ENCODE assay signal across 24 cellular contexts in genomic region chr1:1449099-1449739, GRCh38.
"Had no signal": no experiment of that assay in that cellular context is flagged by ENCODE, and none has a peak within 500 bp of the region (broad histone marks: within the 10 kb centered on the region; RNA-seq: fewer than 3 reads in every experiment).

A gene with protein sequence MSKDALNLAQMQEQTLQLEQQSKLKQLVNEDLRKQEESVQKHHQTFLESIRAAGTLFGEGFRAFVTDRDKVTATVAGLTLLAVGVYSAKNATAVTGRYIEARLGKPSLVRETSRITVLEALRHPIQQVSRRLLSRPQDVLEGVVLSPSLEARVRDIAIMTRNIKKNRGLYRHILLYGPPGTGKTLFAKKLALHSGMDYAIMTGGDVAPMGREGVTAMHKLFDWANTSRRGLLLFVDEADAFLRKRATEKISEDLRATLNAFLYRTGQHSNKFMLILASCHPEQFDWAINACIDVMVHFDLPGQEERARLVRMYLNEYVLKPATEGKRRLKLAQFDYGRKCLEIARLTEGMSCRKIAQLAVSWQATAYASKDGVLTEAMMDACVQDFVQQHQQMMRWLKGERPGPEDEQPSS (plus strand): TSS chr1:1449689. CDS start chr1:1450684, 995 bp downstream.

- H3K9me3 ChIP-seq: body of pancreas had no signal

- H3K4me1 ChIP-seq: body of pancreas had no signal

- ATAC-seq: activated CD4-positive, alpha-beta T cell treated with anti-CD3 and anti-CD28 coated beads for 36 hours; activated CD8-positive, alpha-beta T cell treated with anti-CD3 and anti-CD28 coated beads for 36 hours; body of pancreas had no signal

- H3K4me3 Mint-ChIP-seq: activated CD4-positive, alpha-beta T cell treated with anti-CD3 and anti-CD28 coated beads for 36 hours; activated CD8-positive, alpha-beta T cell treated with anti-CD3 and anti-CD28 coated beads for 36 hours; activated naive CD4-positive, alpha-beta T cell treated with anti-CD3 and anti-CD28 coated beads, Interleukin-2, amount 50 U/mL, for 24 hours; activated T-helper 1 cell treated with anti-CD3 and anti-CD28 coated beads, Interleukin-12 subunit alpha, Interleukin-12 subunit beta, Interleukin-2, Interleukin-4 antibody, amounts not matched to agents 30 ng/mL and 10 ng/mL and 1 ng/mL, durations not matched to agents 14 hours and 24 hours and 36 hours had no signal

- DNase-seq: activated CD4-positive, alpha-beta T cell treated with anti-CD3 and anti-CD28 coated beads for 36 hours; activated CD4-positive, alpha-beta T cell treated with anti-CD3 and anti-CD28 coated beads, Interleukin-2, amount 50 U/mL, for 1 hour; activated CD8-positive, alpha-beta memory T cell treated with anti-CD3 and anti-CD28 coated beads, Interleukin-2, amount 50 U/mL, for 4 hours; activated CD8-positive, alpha-beta T cell treated with anti-CD3 and anti-CD28 coated beads for 36 hours; activated effector memory CD4-positive, alpha-beta T cell treated with Interleukin-2 at 50 U/mL for 16 hours; activated naive CD4-positive, alpha-beta T cell; aorta; body of pancreas; Karpas-422; MM.1S; NCI-H1105 treated with DMSO at 0.1 percent for 48 hours; NCI-H1436 treated with DMSO at 0.1 percent for 48 hours; NCI-H187; NCI-H2081; NCI-H510A treated with DMSO at 0.1 percent for 48 hours; NCI-H69; NK-92 treated with Interleukin-12 subunit alpha and Interleukin-12 subunit beta, amount 100 ng/mL, for 24 hours; OCI-M1; SHP77; T-helper 1 cell had no signal

- H3K27ac Mint-ChIP-seq: activated CD4-positive, alpha-beta T cell treated with anti-CD3 and anti-CD28 coated beads for 36 hours; activated CD8-positive, alpha-beta T cell treated with anti-CD3 and anti-CD28 coated beads for 36 hours; activated naive CD4-positive, alpha-beta T cell treated with anti-CD3 and anti-CD28 coated beads, Interleukin-2, amount 50 U/mL, for 24 hours; activated T-helper 1 cell treated with anti-CD3 and anti-CD28 coated beads, Interleukin-12 subunit alpha, Interleukin-12 subunit beta, Interleukin-2, Interleukin-4 antibody, amounts not matched to agents 30 ng/mL and 10 ng/mL and 1 ng/mL, durations not matched to agents 14 hours and 24 hours and 36 hours had no signal

- H3K27me3 ChIP-seq: body of pancreas had no signal

- H3K27ac ChIP-seq: body of pancreas, VCaP had no signal

- H3K4me3 ChIP-seq: body of pancreas had no signal

- H3K27me3 Mint-ChIP-seq: activated CD4-positive, alpha-beta T cell treated with anti-CD3 and anti-CD28 coated beads for 36 hours; activated CD8-positive, alpha-beta T cell treated with anti-CD3 and anti-CD28 coated beads for 36 hours; activated naive CD4-positive, alpha-beta T cell treated with anti-CD3 and anti-CD28 coated beads, Interleukin-2, amount 50 U/mL, for 24 hours had no signal

- H3K9me3 Mint-ChIP-seq: activated CD8-positive, alpha-beta T cell treated with anti-CD3 and anti-CD28 coated beads for 36 hours; activated naive CD4-positive, alpha-beta T cell treated with anti-CD3 and anti-CD28 coated beads, Interleukin-2, amount 50 U/mL, for 24 hours; activated T-helper 1 cell treated with anti-CD3 and anti-CD28 coated beads, Interleukin-12 subunit alpha, Interleukin-12 subunit beta, Interleukin-2, Interleukin-4 antibody, amounts not matched to agents 30 ng/mL and 10 ng/mL and 1 ng/mL, durations not matched to agents 14 hours and 24 hours and 36 hours had no signal

- H3K36me3 Mint-ChIP-seq: activated naive CD4-positive, alpha-beta T cell treated with anti-CD3 and anti-CD28 coated beads, Interleukin-2, amount 50 U/mL, for 24 hours had no signal

- H3K4me1 Mint-ChIP-seq: activated CD4-positive, alpha-beta T cell treated with anti-CD3 and anti-CD28 coated beads for 36 hours; activated naive CD4-positive, alpha-beta T cell treated with anti-CD3 and anti-CD28 coated beads, Interleukin-2, amount 50 U/mL, for 24 hours had no signal

- FAIRE-seq: RCC 7860 had no signal
